In genomic region chr2:52857722-52858121, GRCh38 we compare ENCODE assay signal across 19 cellular contexts.
A peak's percentile ranks its signal among the peaks of the same experiment; 100 is the strongest.
DNase-seq lines count a peak whose midpoint lies in the region; ATAC-seq, FAIRE-seq and TF ChIP-seq lines count a peak whose summit lies in the region.
"Had no signal": no experiment of that assay in that cellular context is flagged by ENCODE, and none has a peak within 500 bp of the region (broad histone marks: within the 10 kb centered on the region; RNA-seq: fewer than 3 reads in every experiment).

No MANE protein-coding gene starts in this region.

- TF ChIP-seq CTCF in A549 (IDR thresholded peaks at IDR 0.05) = no peak

- no peak for TF ChIP-seq RAD21 in A549 (conservative IDR thresholded peaks at IDR 0.05 in 1 of 2, IDR thresholded peaks at IDR 0.05 in 1 of 2)

- no peak for TF ChIP-seq EP300 in A549 (IDR thresholded peaks at IDR 0.05)

- TF ChIP-seq POLR2A in A549 (IDR thresholded peaks at IDR 0.05; ENCODE audit: low read length) = no peak

- H3K9me3 ChIP-seq in A549 = peaks cover 14% of the 10 kb centered on the region; the same call in 2 of the 3 replicates
- H3K9me3 ChIP-seq: Caco-2 had no signal

- H3K27ac ChIP-seq in A549 = no peak overlapping the region

- 0 out of 3 replicates have a peak overlapping the region, but pooled peaks have one; percentile 2 for H3K4me2 ChIP-seq in A549
- H3K4me2 ChIP-seq: GM23338 had no signal

- intact Hi-C loops in posterior vena cava (cut with DNase I) = no loop called here

- FAIRE-seq in A549 (lab: Jason Lieb, UNC) = no peak
- FAIRE-seq: G401.6, GM12892, GM19239 had no signal

- in situ Hi-C loops in SK-MEL-5 (cut with HindIII; ENCODE audit: low pct_unique_long_range_greater_than_20kb, low sequenced_read_pairs) = no loop called here

- no peak overlapping the region for H3K4me3 ChIP-seq in A549
- H3K4me3 ChIP-seq: GM23338 had no signal

- POLR2A ChIA-PET in A549 (lab: Yijun Ruan, JAX) = no interaction called here

- ATAC-seq in A549 (no peak), GM21390 (IDR thresholded peaks at IDR 0.05; ENCODE audit: unreplicated experiment) (no peak)
- ATAC-seq: GM23338, HCT116 had no signal

- CTCF ChIA-PET in A549 (lab: Yijun Ruan, JAX) = no interaction called here

- 23% methylated on average over 3 of the region's 3 CpGs for WGBS in A549 (ENCODE audit: missing lambda C conversion rate)

- DNase-seq in A549 (ENCODE audit: low read depth in 1 of 2, low spot score in 1 of 2) = peak in 1 of 2 experiments; percentile 6
- peak; percentile 3 for DNase-seq in HT1080 (ENCODE audit: low read depth)
- DNase-seq in SK-MEL-5 (ENCODE audit: low read depth, low spot score) = peak; percentile 88
- DNase-seq in foreskin melanocyte = peak; percentile 76
- no peak for DNase-seq in stimulated activated CD4-positive, alpha-beta T cell treated with anti-CD3 and anti-CD28 coated beads, Interleukin-4, amount 100 ng/mL, for 24 hours
- DNase-seq in posterior vena cava (ENCODE audit: low spot score) = no peak
- DNase-seq: 8988T; C1 segment of cervical spinal cord; Caco-2; CD4-positive, alpha-beta memory T cell; DMS153; DND-41; H9 had no signal

- peaks cover 26% of the 10 kb centered on the region; the same call in 2 of the 3 replicates for H3K4me1 ChIP-seq in A549
- H3K4me1 ChIP-seq: Caco-2 had no signal

TF ChIP-seq in A549, 52 proteins besides CTCF, POLR2A, EP300 and RAD21:
- TF ChIP-seq CBX8 (IDR thresholded peaks at IDR 0.05) (no peak), POLR2AphosphoS2 (conservative IDR thresholded peaks at IDR 0.05; ENCODE audit: low read length) (no peak), PBX3 (IDR thresholded peaks at IDR 0.05) (no peak)

Comparison
In these comparisons a context has a peak if more than half of its experiments do, and no peak if none do; other contexts are left out.
1. DNase-seq: peak in HT1080 (single experiment), SK-MEL-5 (single experiment) and foreskin melanocyte (single experiment); none in stimulated activated CD4-positive, alpha-beta T cell treated with anti-CD3 and anti-CD28 coated beads, Interleukin-4, amount 100 ng/mL, for 24 hours (single experiment) and posterior vena cava (single experiment).